6 cellular contexts compared by ENCODE assay signal in genomic region chr17:7216242-7217112, GRCh38. TPM values are rescaled to one million over a fixed set of nuclear protein-coding genes. Genes with fewer than 3 reads are reported as not detected.
DNase-seq lines count a peak whose midpoint lies in the region; ATAC-seq and TF ChIP-seq lines count a peak whose summit lies in the region.

No MANE protein-coding gene starts in this region.

- H2BK5ac ChIP-seq in mesenchymal stem cell (ENCODE audit: low read depth, low read length, poor library complexity, severe bottlenecking), result no peak overlapping the region

- H2BK120ac ChIP-seq in mesenchymal stem cell (ENCODE audit: low read depth, low read length), result peak overlapping the region; percentile 98

- TF ChIP-seq CTCF in CD14-positive monocyte (IDR thresholded peaks at IDR 0.05), result no peak

- peak overlapping the region; percentile 66 to 85 for H3K4me3 ChIP-seq in mesenchymal stem cell (ENCODE audit: insufficient read depth in 1 of 2, low read depth in 1 of 2, low read length in 2 of 2)

- peak overlapping the region; percentile 68 to 87 for H3K4me3 Mint-ChIP-seq in CD14-positive monocyte
- peak overlapping the region; percentile 93 for H3K4me3 Mint-ChIP-seq in activated T-helper 17 cell treated with anti-CD3 and anti-CD28 coated beads, Interleukin-2, amount 50 U/mL, for 72 hours

- no peak overlapping the region for H2AFZ ChIP-seq in mesenchymal stem cell (ENCODE audit: low read depth, low read length)

- no peak overlapping the region for H2BK15ac ChIP-seq in mesenchymal stem cell (ENCODE audit: low read depth, poor library complexity, severe bottlenecking)

- H3K27me3 Mint-ChIP-seq in CD14-positive monocyte (ENCODE audit: low read depth in 3 of 3), result peaks cover 2 to 12% (median 3%) of the 10 kb centered on the region in 3 donors
- peaks cover 4% of the 10 kb centered on the region for H3K27me3 Mint-ChIP-seq in activated T-helper 17 cell treated with anti-CD3 and anti-CD28 coated beads, Interleukin-2, amount 50 U/mL, for 72 hours

- H2AK5ac ChIP-seq in mesenchymal stem cell (ENCODE audit: low read length, severe bottlenecking), result peak overlapping the region; percentile 46

- H3K79me1 ChIP-seq in mesenchymal stem cell (replicated peaks; ENCODE audit: low read length, poor library complexity, severe bottlenecking), result peaks cover 16% of the 10 kb centered on the region

- H2BK12ac ChIP-seq in mesenchymal stem cell (ENCODE audit: low read length in 2 of 2), result peak overlapping the region; percentile 11 to 59

- 15% methylated on average over 7 of the region's 7 CpGs for WGBS in mesenchymal stem cell

- no peaks in the 10 kb centered on the region for H3K27me3 ChIP-seq in mesenchymal stem cell (ENCODE audit: control insufficient read depth in 1 of 2, insufficient read depth in 1 of 2, low read length in 2 of 2)

- H3K18ac ChIP-seq in mesenchymal stem cell (ENCODE audit: low read depth in 1 of 2, low read length in 2 of 2), result peak overlapping the region in 1 of 2 experiments; percentile 69

- peak overlapping the region; percentile 31 for H4K91ac ChIP-seq in mesenchymal stem cell (ENCODE audit: low read length)

- H3K4me1 ChIP-seq in mesenchymal stem cell (ENCODE audit: control insufficient read depth, insufficient read depth, low read depth, low read length), result peaks cover 46% of the 10 kb centered on the region

- peaks cover 79% of the 10 kb centered on the region for H3K4me1 Mint-ChIP-seq in CD14-positive monocyte
- peaks cover 49% of the 10 kb centered on the region for H3K4me1 Mint-ChIP-seq in activated T-helper 17 cell treated with anti-CD3 and anti-CD28 coated beads, Interleukin-2, amount 50 U/mL, for 72 hours

- intact Hi-C loops in CD14-positive monocyte (cut with micrococcal nuclease), result loop anchor here in 1 of 2 donors (5.0 to 10.0 kb wide), 2 partner anchors 36 to 188 kb away; partner anchors contain the start of genes CTDNEP1, ELP5, NLGN2 and TMEM256

- H3K4ac ChIP-seq in mesenchymal stem cell (ENCODE audit: low read depth in 1 of 2, low read length in 2 of 2), result peak overlapping the region; percentile 31 to 76

- H3K36me3 ChIP-seq in mesenchymal stem cell (ENCODE audit: control insufficient read depth in 1 of 2, insufficient read depth in 2 of 2, low read depth in 1 of 2, low read length in 2 of 2), result peaks cover 5 to 9% of the 10 kb centered on the region in 2 experiments

- H3K4me2 ChIP-seq in mesenchymal stem cell (ENCODE audit: low read length, poor library complexity, severe bottlenecking), result peak overlapping the region; percentile 92

- DNase-seq in CD14-positive monocyte (ENCODE audit: low spot score) (no peak), mesenchymal stem cell (no peak), GM03348 (ENCODE audit: low spot score) (no peak), COLO668 (lab: John Stamatoyannopoulos, UW; ENCODE audit: unreplicated experiment) (no peak), NCI-H1436 (lab: John Stamatoyannopoulos, UW) (no peak)

- peaks cover 4 to 10% of the 10 kb centered on the region in 2 donors for H3K36me3 Mint-ChIP-seq in CD14-positive monocyte
- peaks cover 28% of the 10 kb centered on the region for H3K36me3 Mint-ChIP-seq in activated T-helper 17 cell treated with anti-CD3 and anti-CD28 coated beads, Interleukin-2, amount 50 U/mL, for 72 hours (ENCODE audit: low read depth)

- no peak for ATAC-seq in activated T-helper 17 cell treated with anti-CD3 and anti-CD28 coated beads, Interleukin-2, amount 50 U/mL, for 72 hours (replicated peaks)

- H3K9ac ChIP-seq in mesenchymal stem cell (ENCODE audit: low read length), result peak overlapping the region; percentile 88

- peak overlapping the region; percentile 56 for H4K8ac ChIP-seq in mesenchymal stem cell (ENCODE audit: low read length)

- H3K9me3 ChIP-seq in mesenchymal stem cell (ENCODE audit: control insufficient read depth, low read length), result no peaks in the 10 kb centered on the region

- peak overlapping the region in 1 of 2 experiments; percentile 47 for H3K23ac ChIP-seq in mesenchymal stem cell (ENCODE audit: low read length in 2 of 2)

- H3K27ac Mint-ChIP-seq in CD14-positive monocyte, result peak overlapping the region; percentile 37 to 97 (median 82)
- H3K27ac Mint-ChIP-seq in activated T-helper 17 cell treated with anti-CD3 and anti-CD28 coated beads, Interleukin-2, amount 50 U/mL, for 72 hours, result peak overlapping the region; percentile 22

- peaks cover 0 to 2% (median 0%) of the 10 kb centered on the region in 7 donors for H3K9me3 Mint-ChIP-seq in CD14-positive monocyte
- H3K9me3 Mint-ChIP-seq in activated T-helper 17 cell treated with anti-CD3 and anti-CD28 coated beads, Interleukin-2, amount 50 U/mL, for 72 hours, result no peaks in the 10 kb centered on the region

- peak overlapping the region; percentile 20 for H3K27ac ChIP-seq in mesenchymal stem cell (ENCODE audit: low read length, poor library complexity, severe bottlenecking)

- peak overlapping the region in 1 of 2 experiments; percentile 86 for H3K14ac ChIP-seq in mesenchymal stem cell (ENCODE audit: low read length in 2 of 2)

RNA-seq across cellular contexts. Expression of gene DLG4, which starts 3.2 kb away (rescaled TPM):
- under 1 TPM; 0.37 to 0.39 TPM for polyA plus RNA-seq in CD14-positive monocyte
- total RNA-seq in activated T-helper 17 cell treated with anti-CD3 and anti-CD28 coated beads, Interleukin-2, amount 50 U/mL, for 72 hours, result 10 to 100 TPM in 1 of 2 donors, 1 to 10 TPM in 1; 5.9 to 19.4 TPM
- 21.6 TPM for polyA plus RNA-seq in mesenchymal stem cell (2013, experiment 1 of 2)
- 20.4 TPM for polyA plus RNA-seq in mesenchymal stem cell (2013, experiment 2 of 2)

RNA-seq across cellular contexts. Expression of gene ACADVL, which starts 3.3 kb away (rescaled TPM):
- polyA plus RNA-seq in CD14-positive monocyte, result 100 to 1,000 TPM; 152 to 154 TPM
- 100 to 1,000 TPM; 495 to 517 TPM for total RNA-seq in activated T-helper 17 cell treated with anti-CD3 and anti-CD28 coated beads, Interleukin-2, amount 50 U/mL, for 72 hours
- 273 TPM for polyA plus RNA-seq in mesenchymal stem cell (2013, experiment 1 of 2)
- 278 TPM for polyA plus RNA-seq in mesenchymal stem cell (2013, experiment 2 of 2)

RNA-seq across cellular contexts. Expression of gene DVL2, which starts 17.8 kb away (rescaled TPM):
- 1 to 10 TPM; 7.0 to 7.8 TPM for polyA plus RNA-seq in CD14-positive monocyte
- 10 to 100 TPM; 49.1 to 77.5 TPM for total RNA-seq in activated T-helper 17 cell treated with anti-CD3 and anti-CD28 coated beads, Interleukin-2, amount 50 U/mL, for 72 hours
- 40.7 TPM for polyA plus RNA-seq in mesenchymal stem cell (2013, experiment 1 of 2)
- 39.7 TPM for polyA plus RNA-seq in mesenchymal stem cell (2013, experiment 2 of 2)

RNA-seq across cellular contexts. Expression of gene PHF23, which starts 22.8 kb away (rescaled TPM):
- 10 to 100 TPM; 12.0 to 12.9 TPM for polyA plus RNA-seq in CD14-positive monocyte
- total RNA-seq in activated T-helper 17 cell treated with anti-CD3 and anti-CD28 coated beads, Interleukin-2, amount 50 U/mL, for 72 hours, result 10 to 100 TPM; 43.5 to 52.3 TPM
- polyA plus RNA-seq in mesenchymal stem cell (2013, experiment 1 of 2), result 117 TPM
- 119 TPM for polyA plus RNA-seq in mesenchymal stem cell (2013, experiment 2 of 2)

RNA-seq across cellular contexts. Expression of gene GABARAP, which starts 25.8 kb away (rescaled TPM):
- polyA plus RNA-seq in CD14-positive monocyte, result 1,000 to 10,000 TPM; 2,814 to 2,937 TPM
- total RNA-seq in activated T-helper 17 cell treated with anti-CD3 and anti-CD28 coated beads, Interleukin-2, amount 50 U/mL, for 72 hours, result 100 to 1,000 TPM; 190 to 239 TPM
- 1,180 TPM for polyA plus RNA-seq in mesenchymal stem cell (2013, experiment 1 of 2)
- 1,203 TPM for polyA plus RNA-seq in mesenchymal stem cell (2013, experiment 2 of 2)
